28 cellular contexts compared by ENCODE assay signal in the genomic region with DNA sequence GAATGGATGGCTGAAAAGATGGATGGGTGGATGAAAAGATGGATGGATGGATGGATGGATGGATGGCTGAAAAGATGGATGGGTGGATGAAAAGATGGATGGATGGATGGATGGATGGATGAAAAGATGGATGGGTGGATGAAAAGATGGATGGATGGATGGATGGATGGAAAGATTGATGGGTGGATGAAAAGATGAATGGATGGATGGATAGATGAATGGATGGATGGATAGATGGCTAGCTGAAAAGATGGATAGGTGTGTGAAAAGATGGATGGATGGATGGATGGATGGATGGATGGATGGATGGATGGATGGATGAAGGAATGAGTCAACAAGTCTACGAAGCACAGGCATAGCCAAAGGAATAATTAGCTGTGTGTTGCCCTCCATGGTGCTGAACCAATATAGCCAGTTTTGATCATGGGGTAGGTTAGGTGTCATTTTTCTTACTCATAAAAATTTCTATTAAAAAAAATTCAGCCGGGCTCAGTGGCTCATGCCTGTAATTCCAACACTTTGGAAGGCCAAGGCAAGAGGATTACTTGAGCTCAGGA. TPM values are rescaled to one million over a fixed set of nuclear protein-coding genes. Genes with fewer than 3 reads are reported as not detected.
DNase-seq lines count a peak whose midpoint lies in the region; ATAC-seq, FAIRE-seq and TF ChIP-seq lines count a peak whose summit lies in the region.
"Had no signal": no experiment of that assay in that cellular context is flagged by ENCODE, and none has a peak within 500 bp of the region (broad histone marks: within the 10 kb centered on the region; RNA-seq: fewer than 3 reads in every experiment).

No MANE protein-coding gene starts in this region.

- H3K27ac Mint-ChIP-seq in activated naive CD4-positive, alpha-beta T cell treated with anti-CD3 and anti-CD28 coated beads, Interleukin-2, amount 10 ng/mL, durations not matched to agents 7 days and 5 days, result peak overlapping the region; percentile 79
- H3K27ac Mint-ChIP-seq in stimulated activated effector memory CD8-positive, alpha-beta T cell treated with anti-CD3 and anti-CD28 coated beads, Interleukin-12 subunit alpha, Interleukin-12 subunit beta, amount 100 ng/mL, for 72 hours, result peak overlapping the region; percentile 87

- H3K4me1 ChIP-seq in K562 (replicated peaks in 1 of 2; ENCODE audit: control insufficient read depth in 2 of 2, insufficient read depth in 2 of 2, low read length in 2 of 2) (no peaks in the 10 kb centered on the region), OCI-LY7 (ENCODE audit: insufficient read depth, low read length, poor library complexity, severe bottlenecking) (peaks cover 29% of the 10 kb centered on the region)
- H3K4me1 ChIP-seq: lower lobe of right lung, SJSA1, upper lobe of right lung had no signal

- no peak for TF ChIP-seq EP300 in K562 (IDR thresholded peaks at IDR 0.05; ENCODE audit: low read length)

- in situ Hi-C loops in K562 (cut with MboI), result no loop called here

- FAIRE-seq in HTR-8/SVneo (lab: Jason Lieb, UNC) (peak; percentile 20), K562 (lab: Jason Lieb, UNC) (no peak)
- FAIRE-seq: astrocyte, GM12878 had no signal

- H3K27me3 Mint-ChIP-seq in activated naive CD4-positive, alpha-beta T cell treated with anti-CD3 and anti-CD28 coated beads, Interleukin-2, amount 10 ng/mL, durations not matched to agents 7 days and 5 days, result no peaks in the 10 kb centered on the region

- no TSS peak for BruUV-seq in K562 (replicated peaks; lab: Mats Ljungman, UMichigan)
- BruUV-seq in OCI-LY7 (replicated peaks; lab: Mats Ljungman, UMichigan), result no TSS peak

- H3K79me2 ChIP-seq in K562 (ENCODE audit: control insufficient read depth, insufficient read depth, low read length), result no peaks in the 10 kb centered on the region
- H3K79me2 ChIP-seq in OCI-LY7 (ENCODE audit: insufficient read depth, low read depth, low read length), result no peaks in the 10 kb centered on the region

- H4K20me1 ChIP-seq in K562 (replicated peaks; ENCODE audit: control insufficient read depth, insufficient read depth, low read length) (peaks cover 5% of the 10 kb centered on the region), OCI-LY7 (ENCODE audit: insufficient read depth, low read length) (no peaks in the 10 kb centered on the region)

- CTCF ChIA-PET in activated naive CD4-positive, alpha-beta T cell treated with anti-CD3 and anti-CD28 coated beads, Interleukin-2, amount 10 ng/mL, durations not matched to agents 7 days and 5 days (lab: Charles Lee), result interaction anchor here (0.7 kb wide), 1 partner anchor 53 kb away, joined by 4 read pairs; no protein-coding TSS in a partner anchor
- CTCF ChIA-PET in K562 (lab: Yijun Ruan, JAX; ENCODE audit: low intra/inter-chr PET ratio), result no interaction called here
- CTCF ChIA-PET in OCI-LY7 (lab: Charles Lee; ENCODE audit: unreplicated experiment), result no interaction called here

- H3K36me3 ChIP-seq in K562 (ENCODE audit: control insufficient read depth, insufficient read depth, low read length) (no peaks in the 10 kb centered on the region), OCI-LY7 (ENCODE audit: insufficient read depth, low read length) (peaks cover 86% of the 10 kb centered on the region)

- H3K4me3 ChIP-seq in K562, result no peak overlapping the region
- H3K4me3 ChIP-seq in OCI-LY7 (ENCODE audit: low read depth, low read length, poor library complexity, severe bottlenecking), result no peak overlapping the region
- H3K4me3 ChIP-seq: esophagus squamous epithelium, GM12878, heart right ventricle, lower lobe of right lung, SJSA1, spleen, upper lobe of right lung had no signal

- no peak overlapping the region for H3K4me3 Mint-ChIP-seq in activated naive CD4-positive, alpha-beta T cell treated with anti-CD3 and anti-CD28 coated beads, Interleukin-2, amount 10 ng/mL, durations not matched to agents 7 days and 5 days
- no peak overlapping the region for H3K4me3 Mint-ChIP-seq in stimulated activated effector memory CD8-positive, alpha-beta T cell treated with anti-CD3 and anti-CD28 coated beads, Interleukin-12 subunit alpha, Interleukin-12 subunit beta, amount 100 ng/mL, for 72 hours
- H3K4me3 Mint-ChIP-seq: neural crest cell; T-helper 1 cell treated with Interleukin-12 subunit alpha and Interleukin-12 subunit beta and Interleukin-4 antibody, amounts not matched to agents 30 μg/mL and 1 μg/mL, for 36 hours had no signal

- no peak for TF ChIP-seq RAD21 in K562 (CRISPR knock-in tag; conservative IDR thresholded peaks at IDR 0.05 in 1 of 2, IDR thresholded peaks at IDR 0.05 in 1 of 2)

- TF ChIP-seq CTCF in K562 (IDR thresholded peaks at IDR 0.05 in 2 of 3, conservative IDR thresholded peaks at IDR 0.05 in 1 of 3; ENCODE audit: insufficient read depth in 2 of 3, low read depth in 1 of 3, low read length in 3 of 3) (no peak), OCI-LY7 (conservative IDR thresholded peaks at IDR 0.05; ENCODE audit: low read length) (no peak)

- H3K36me3 Mint-ChIP-seq in activated naive CD4-positive, alpha-beta T cell treated with anti-CD3 and anti-CD28 coated beads, Interleukin-2, amount 10 ng/mL, durations not matched to agents 7 days and 5 days, result peaks cover 88% of the 10 kb centered on the region
- peaks cover 78% of the 10 kb centered on the region for H3K36me3 Mint-ChIP-seq in stimulated activated effector memory CD8-positive, alpha-beta T cell treated with anti-CD3 and anti-CD28 coated beads, Interleukin-12 subunit alpha, Interleukin-12 subunit beta, amount 100 ng/mL, for 72 hours

- H3K27ac ChIP-seq in K562 (ENCODE audit: extremely low read depth, low read depth, low read length), result no peak overlapping the region
- no peak overlapping the region for H3K27ac ChIP-seq in OCI-LY7 (ENCODE audit: low read depth, low read length, poor library complexity, severe bottlenecking)
- H3K27ac ChIP-seq: esophagus squamous epithelium, heart right ventricle, lower lobe of right lung, SJSA1, upper lobe of right lung had no signal

- intact Hi-C loops in K562 (cut with micrococcal nuclease) (no loop called here), OCI-LY7 (cut with micrococcal nuclease; ENCODE audit: unreplicated experiment) (no loop called here)

- H3K4me1 Mint-ChIP-seq in activated naive CD4-positive, alpha-beta T cell treated with anti-CD3 and anti-CD28 coated beads, Interleukin-2, amount 10 ng/mL, durations not matched to agents 7 days and 5 days, result peaks cover 70% of the 10 kb centered on the region
- peaks cover 82% of the 10 kb centered on the region for H3K4me1 Mint-ChIP-seq in stimulated activated effector memory CD8-positive, alpha-beta T cell treated with anti-CD3 and anti-CD28 coated beads, Interleukin-12 subunit alpha, Interleukin-12 subunit beta, amount 100 ng/mL, for 72 hours
- H3K4me1 Mint-ChIP-seq: neural crest cell had no signal

- POLR2A ChIA-PET in K562 (lab: Yijun Ruan, JAX) (interaction anchor here (1.5 kb wide), 1 partner anchor 9 kb away, joined by 5 read pairs; no protein-coding TSS in a partner anchor), OCI-LY7 (lab: Charles Lee) (interaction anchor here (1.5 kb wide), 1 partner anchor 8 kb away, joined by 3 read pairs; no protein-coding TSS in a partner anchor)

- no peak overlapping the region for H3K9ac ChIP-seq in K562 (ENCODE audit: insufficient read depth in 1 of 2, low read depth in 2 of 2, low read length in 2 of 2)

- no peaks in the 10 kb centered on the region for H3K9me1 ChIP-seq in K562 (ENCODE audit: control insufficient read depth, insufficient read depth, low read length)

- 3% methylated on average over 2 of the region's 2 CpGs for WGBS in K562 (ENCODE audit: insufficient coverage, low coverage, missing lambda C conversion rate)

- H3K9me2 ChIP-seq in OCI-LY7 (ENCODE audit: insufficient read depth, low read length), result no peaks in the 10 kb centered on the region

- H3K9me3 ChIP-seq in K562 (replicated peaks; ENCODE audit: control insufficient read depth, insufficient read depth, low read depth, low read length) (no peaks in the 10 kb centered on the region), OCI-LY7 (ENCODE audit: low read length) (no peaks in the 10 kb centered on the region)
- H3K9me3 ChIP-seq: esophagus squamous epithelium, heart right ventricle, lower lobe of right lung, SJSA1, spleen, upper lobe of right lung had no signal

- ATAC-seq in K562, result no peak
- ATAC-seq in stimulated activated effector memory CD8-positive, alpha-beta T cell treated with anti-CD3 and anti-CD28 coated beads, Interleukin-12 subunit alpha, Interleukin-12 subunit beta, amount 100 ng/mL, for 72 hours, result no peak
- no peak for ATAC-seq in HG03139 (IDR thresholded peaks at IDR 0.05; ENCODE audit: unreplicated experiment)
- no peak for ATAC-seq in HG03571 (IDR thresholded peaks at IDR 0.05; ENCODE audit: unreplicated experiment)
- ATAC-seq: GM12878, HCT116, heart right ventricle, lower lobe of right lung, right cardiac atrium, upper lobe of right lung had no signal

- no peak for TF ChIP-seq POLR2A in K562 (conservative IDR thresholded peaks at IDR 0.05)

- no peak for DNase-seq in activated naive CD4-positive, alpha-beta T cell treated with anti-CD3 and anti-CD28 coated beads, Interleukin-2, amount 10 ng/mL, durations not matched to agents 7 days and 5 days
- no peak for DNase-seq in activated naive CD4-positive, alpha-beta T cell treated with anti-CD3 and anti-CD28 coated beads, Interleukin-2, amount 50 U/mL, for 16 hours
- no peak for DNase-seq in HTR-8/SVneo (ENCODE audit: insufficient read length, low spot score)
- DNase-seq in K562 (ENCODE audit: extremely low read depth in 1 of 4, low spot score in 3 of 4), result no peak
- DNase-seq in stimulated activated effector memory CD8-positive, alpha-beta T cell treated with anti-CD3 and anti-CD28 coated beads, Interleukin-12 subunit alpha, Interleukin-12 subunit beta, amount 100 ng/mL, for 72 hours (ENCODE audit: low spot score in 2 of 2), result no peak
- DNase-seq in OCI-LY7 (ENCODE audit: low spot score), result no peak
- DNase-seq: C1 segment of cervical spinal cord, esophagus squamous epithelium, foreskin melanocyte, heart right ventricle, kidney glomerular epithelial cell, lower lobe of right lung, NCI-H1436, NCI-H2107, NCI-H774, right cardiac atrium, RPMI8226, substantia nigra, upper lobe of right lung had no signal

- H3K4me2 ChIP-seq in K562 (ENCODE audit: insufficient read depth, low read length), result no peak overlapping the region
- H3K4me2 ChIP-seq in OCI-LY7 (ENCODE audit: low read length), result no peak overlapping the region

- no peak overlapping the region for H2AFZ ChIP-seq in K562 (ENCODE audit: low read depth, low read length)
- no peak overlapping the region for H2AFZ ChIP-seq in OCI-LY7 (ENCODE audit: low read length)

- peaks cover 9 to 43% of the 10 kb centered on the region in 2 experiments; a peak in 4 of 5 replicates for H3K27me3 ChIP-seq in K562 (ENCODE audit: control insufficient read depth in 2 of 2, insufficient read depth in 2 of 2, low read length in 2 of 2)
- H3K27me3 ChIP-seq: esophagus squamous epithelium, heart right ventricle, SJSA1, spleen, upper lobe of right lung had no signal

- H3K9me3 Mint-ChIP-seq in activated naive CD4-positive, alpha-beta T cell treated with anti-CD3 and anti-CD28 coated beads, Interleukin-2, amount 10 ng/mL, durations not matched to agents 7 days and 5 days, result no peaks in the 10 kb centered on the region
- H3K9me3 Mint-ChIP-seq in stimulated activated effector memory CD8-positive, alpha-beta T cell treated with anti-CD3 and anti-CD28 coated beads, Interleukin-12 subunit alpha, Interleukin-12 subunit beta, amount 100 ng/mL, for 72 hours, result peaks cover 3% of the 10 kb centered on the region
- H3K9me3 Mint-ChIP-seq: T-helper 1 cell treated with Interleukin-12 subunit alpha and Interleukin-12 subunit beta and Interleukin-4 antibody, amounts not matched to agents 30 μg/mL and 1 μg/mL, for 36 hours had no signal

RNA-seq across cellular contexts. Expression of a gene that starts 41.1 kb away (rescaled TPM):
- total RNA-seq in K562 (2011; cell fraction: chromatin; rRNA removed; ENCODE audit: low replicate concordance), result 0.30 TPM in 1 of 2 replicates, not detected in the other
- total RNA-seq in K562 (2011; cell fraction: nucleolus; rRNA removed), result 0.26 and 1.0 TPM in 2 replicates
- total RNA-seq in K562 (2011; cell fraction: nucleoplasm; rRNA removed), result not detected in 2 replicates
- total RNA-seq in K562 (2014; rRNA removed) (0.59 TPM in 1 of 2 replicates, not detected in the other), K562 (2014; rRNA removed; fragmentation: Illumina TruSeq; extraction: Trizol) (0.06 TPM in 1 of 2 replicates, not detected in the other), K562 (2015; rRNA removed; fragmentation: Illumina TruSeq; extraction: Trizol) (not detected in 2 replicates), K562 (2021) (0.71 and 0.89 TPM in 2 replicates), OCI-LY7 (2022) (305 and 310 TPM in 2 replicates)
- polyA plus RNA-seq in K562 (2011; rRNA removed) (0.26 TPM in 1 of 2 replicates, not detected in the other), K562 (2014; fragmentation: Illumina TruSeq; extraction: Trizol) (not detected in 2 replicates), K562 (2014; fragmentation: Nextera tagmentation; extraction: Ambion mirVana) (not detected), K562 (2014; rRNA removed) (not detected in 2 replicates)
- polyA plus RNA-seq in K562 (2011; cell fraction: cytosol; rRNA removed), result 0.03 TPM in 1 of 2 replicates, not detected in the other
- 0.11 and 0.18 TPM in 2 replicates for polyA plus RNA-seq in K562 (2011; cell fraction: nucleus; rRNA removed)
- 0.12 and 0.29 TPM in 2 replicates for polyA plus RNA-seq in K562 (2012)
- polyA minus RNA-seq in K562 (2011; rRNA and poly(A)+ RNA removed), result 0.42 TPM in 1 of 2 replicates, not detected in the other
- 1.2 TPM in 1 of 2 replicates, not detected in the other for polyA minus RNA-seq in K562 (2011; cell fraction: cytosol; rRNA and poly(A)+ RNA removed)
- polyA minus RNA-seq in K562 (2011; cell fraction: nucleus; rRNA and poly(A)+ RNA removed), result 0.94 TPM in 1 of 2 replicates, not detected in the other
- total RNA-seq in OCI-LY7 (2014; rRNA removed; shearing (Covaris generic)), result 156 and 199 TPM in 2 replicates

Comparison
In these comparisons a context has a peak if more than half of its experiments do, and no peak if none do; other contexts are left out.
1. RNA of a gene that starts 41.1 kb away (total RNA-seq): 156 to 310 TPM in OCI-LY7; 0.06 to 1.0 TPM in K562; every median in the first group is over 10 times any median in the second.